In genomic region chr5:494667-495255, GRCh38 we compare ENCODE assay signal across 1 cellular context.
TF ChIP-seq lines count a peak whose summit lies in the region.

No MANE protein-coding gene starts in this region.

TF ChIP-seq in GM23338, 12 proteins besides CTCF, POLR2A, EP300 and RAD21 (continued from another document):
- TF ChIP-seq STAT1 (IDR thresholded peaks at IDR 0.05; ENCODE audit: unreplicated experiment) (no peak), JUNB (IDR thresholded peaks at IDR 0.05; ENCODE audit: unreplicated experiment) (no peak), ZNF114 (CRISPR knock-in tag; IDR thresholded peaks at IDR 0.05) (no peak), POLR2AphosphoS5 (IDR thresholded peaks at IDR 0.05; ENCODE audit: low read depth) (no peak), ZNF462 (CRISPR knock-in tag; IDR thresholded peaks at IDR 0.05) (no peak), ETS1 (IDR thresholded peaks at IDR 0.05) (no peak), REST (IDR thresholded peaks at IDR 0.05; ENCODE audit: unreplicated experiment) (no peak), ZNF331 (CRISPR knock-in tag; IDR thresholded peaks at IDR 0.05; ENCODE audit: low read depth) (no peak), EZH2 (IDR thresholded peaks at IDR 0.05; ENCODE audit: low read depth, unreplicated experiment) (no peak), NANOG (IDR thresholded peaks at IDR 0.05; ENCODE audit: borderline replicate concordance) (no peak), CREB1 (CRISPR knock-in tag; IDR thresholded peaks at IDR 0.05; ENCODE audit: low read depth) (no peak)
